20 cellular contexts compared by ENCODE assay signal in genomic region chr1:42320689-42321088, GRCh38. TPM values are rescaled to one million over a fixed set of nuclear protein-coding genes. Genes with fewer than 3 reads are reported as not detected.
DNase-seq lines count a peak whose midpoint lies in the region; ATAC-seq and TF ChIP-seq lines count a peak whose summit lies in the region.
"Had no signal": no experiment of that assay in that cellular context is flagged by ENCODE, and none has a peak within 500 bp of the region (broad histone marks: within the 10 kb centered on the region; RNA-seq: fewer than 3 reads in every experiment).

No MANE protein-coding gene starts in this region.

- H3K27me3 ChIP-seq in DOHH2 (ENCODE audit: control insufficient read depth, low read length), result no peaks in the 10 kb centered on the region
- no peaks in the 10 kb centered on the region for H3K27me3 ChIP-seq in endodermal cell (ENCODE audit: control insufficient read depth, insufficient read depth, low read length, poor library complexity, severe bottlenecking)
- H3K27me3 ChIP-seq in psoas muscle (ENCODE audit: insufficient read depth in 3 of 3, low read length in 2 of 3), result no peaks in the 10 kb centered on the region
- H3K27me3 ChIP-seq: testis had no signal

- peaks cover 96% of the 10 kb centered on the region for H3K79me2 ChIP-seq in DOHH2 (ENCODE audit: control insufficient read depth, low read length)

- H3K9me3 ChIP-seq in DOHH2 (ENCODE audit: control insufficient read depth, insufficient read depth, low read length) (no peaks in the 10 kb centered on the region), endodermal cell (ENCODE audit: control insufficient read depth, low read length) (no peaks in the 10 kb centered on the region), psoas muscle (no peaks in the 10 kb centered on the region)
- H3K9me3 ChIP-seq: prostate gland, testis had no signal

- H3K4me3 ChIP-seq in DOHH2 (ENCODE audit: low read length) (no peak overlapping the region), endodermal cell (ENCODE audit: low read length) (no peak overlapping the region), psoas muscle (peak overlapping the region; percentile 32)
- H3K4me3 ChIP-seq: prostate gland, testis had no signal

- H3K4me3 Mint-ChIP-seq in activated CD4-positive, alpha-beta T cell treated with anti-CD3 and anti-CD28 coated beads for 36 hours, result no peak overlapping the region
- H3K4me3 Mint-ChIP-seq in endodermal cell, result no peak overlapping the region

- POLR2A ChIA-PET in activated CD4-positive, alpha-beta T cell treated with anti-CD3 and anti-CD28 coated beads for 36 hours (lab: Charles Lee), result interaction anchor here (0.5 kb wide), 1 partner anchor 61 kb away, joined by 3 read pairs; no protein-coding TSS in a partner anchor

- peaks cover 12% of the 10 kb centered on the region for H3K36me3 Mint-ChIP-seq in activated CD4-positive, alpha-beta T cell treated with anti-CD3 and anti-CD28 coated beads for 36 hours (ENCODE audit: low read depth)
- peaks cover 7% of the 10 kb centered on the region for H3K36me3 Mint-ChIP-seq in endodermal cell (ENCODE audit: low read depth)

- peaks cover 86% of the 10 kb centered on the region for H3K4me1 Mint-ChIP-seq in activated CD4-positive, alpha-beta T cell treated with anti-CD3 and anti-CD28 coated beads for 36 hours
- H3K4me1 Mint-ChIP-seq in endodermal cell, result peaks cover 18% of the 10 kb centered on the region

- H3K4me2 ChIP-seq in DOHH2 (ENCODE audit: low read length), result peak overlapping the region; percentile 7; the same call in 1 of the 2 replicates

- H3K27ac ChIP-seq in DOHH2 (ENCODE audit: low read depth, low read length) (no peak overlapping the region), endodermal cell (ENCODE audit: low read depth, low read length) (no peak overlapping the region), psoas muscle (peak overlapping the region; percentile 81)
- H3K27ac ChIP-seq: prostate gland had no signal

- WGBS in endodermal cell (ENCODE audit: insufficient coverage in 1 of 2, insufficient read length in 1 of 2), 2 experiments, result 96% methylated on average over 2 of the region's 2 CpGs; no CpG with 5 or more reads in 1 of the 2 experiments
- 50 to 55% (median 51%) methylated on average over 2 of the region's 2 CpGs for WGBS in psoas muscle, 3 donors

- no peak for ATAC-seq in activated CD4-positive, alpha-beta T cell treated with anti-CD3 and anti-CD28 coated beads for 36 hours
- ATAC-seq in psoas muscle (peak in 3 of 4 donors; percentile 62 to 82 (median 74)), HG02571 (IDR thresholded peaks at IDR 0.05; ENCODE audit: unreplicated experiment) (no peak)
- ATAC-seq: esophagus mucosa had no signal

- H3F3A ChIP-seq in DOHH2 (ENCODE audit: control insufficient read depth, insufficient read depth), result no peaks in the 10 kb centered on the region

- TF ChIP-seq CTCF in DOHH2 (IDR thresholded peaks at IDR 0.05; ENCODE audit: low read depth, low read length, poor library complexity, severe bottlenecking) (no peak), endodermal cell (conservative IDR thresholded peaks at IDR 0.05) (no peak), psoas muscle (IDR thresholded peaks at IDR 0.05) (no peak)

- no peak for DNase-seq in activated CD4-positive, alpha-beta T cell treated with anti-CD3 and anti-CD28 coated beads for 36 hours
- no peak for DNase-seq in activated CD4-positive, alpha-beta T cell treated with anti-CD3 and anti-CD28 coated beads, Interleukin-2, amount 50 U/mL, for 4 hours
- DNase-seq in endodermal cell, result no peak
- no peak for DNase-seq in psoas muscle
- no peak for DNase-seq in NCI-H2107 treated with DMSO at 0.1 percent for 48 hours (lab: John Stamatoyannopoulos, UW; ENCODE audit: unreplicated experiment)
- no peak for DNase-seq in GDM1 (lab: John Stamatoyannopoulos, UW)
- DNase-seq: 8988T; activated CD4-positive, CD25-positive, alpha-beta regulatory T cell treated with anti-CD3 and anti-CD28 coated beads, Interleukin-2, amount 50 U/mL, for 72 hours; GOT3; left cardiac atrium; NCI-H446; SHP77; testis had no signal

- CTCF ChIA-PET in activated CD4-positive, alpha-beta T cell treated with anti-CD3 and anti-CD28 coated beads for 36 hours (lab: Charles Lee), result interaction anchor here (1.0 kb wide), 1 partner anchor 9 kb away, joined by 4 read pairs; no protein-coding TSS in a partner anchor

- peaks cover 19% of the 10 kb centered on the region for H3K4me1 ChIP-seq in DOHH2 (ENCODE audit: control insufficient read depth, low read length)
- H3K4me1 ChIP-seq in endodermal cell (ENCODE audit: control insufficient read depth, insufficient read depth, low read length), result no peaks in the 10 kb centered on the region
- peaks cover 93% of the 10 kb centered on the region for H3K4me1 ChIP-seq in psoas muscle

- H3K9ac ChIP-seq in endodermal cell (ENCODE audit: extremely low read depth, low read length, poor library complexity, severe bottlenecking), result no peak overlapping the region

- H3K27me3 Mint-ChIP-seq in activated CD4-positive, alpha-beta T cell treated with anti-CD3 and anti-CD28 coated beads for 36 hours, result no peaks in the 10 kb centered on the region
- no peaks in the 10 kb centered on the region for H3K27me3 Mint-ChIP-seq in endodermal cell (ENCODE audit: insufficient read depth)
- H3K27me3 Mint-ChIP-seq: CD4-positive, CD25-positive, alpha-beta regulatory T cell had no signal

- peak overlapping the region; percentile 78 for H3K27ac Mint-ChIP-seq in activated CD4-positive, alpha-beta T cell treated with anti-CD3 and anti-CD28 coated beads for 36 hours
- H3K27ac Mint-ChIP-seq in endodermal cell, result peak overlapping the region; percentile 24

- peaks cover 20% of the 10 kb centered on the region for H3K36me3 ChIP-seq in DOHH2 (ENCODE audit: control insufficient read depth, low read length)
- peaks cover 21% of the 10 kb centered on the region for H3K36me3 ChIP-seq in endodermal cell (ENCODE audit: control insufficient read depth, insufficient read depth, low read length)
- H3K36me3 ChIP-seq in psoas muscle (ENCODE audit: insufficient read depth in 1 of 2, low read depth in 1 of 2), result no peaks in the 10 kb centered on the region
- H3K36me3 ChIP-seq: prostate gland had no signal

- intact Hi-C loops in activated CD4-positive, alpha-beta T cell treated with anti-CD3 and anti-CD28 coated beads for 36 hours (cut with DNase I, micrococcal nuclease), result no loop called here
- intact Hi-C loops in psoas muscle (cut with DNase I), result no loop called here

- H4K20me1 ChIP-seq in DOHH2 (ENCODE audit: control insufficient read depth, insufficient read depth, low read depth, low read length), result peaks cover 15% of the 10 kb centered on the region; the same call in 1 of the 2 replicates

- no peaks in the 10 kb centered on the region for H3K9me2 ChIP-seq in DOHH2 (replicated peaks; ENCODE audit: control insufficient read depth, low read length)

- H3K9me3 Mint-ChIP-seq in activated CD4-positive, alpha-beta T cell treated with anti-CD3 and anti-CD28 coated beads for 36 hours (ENCODE audit: low read depth), result no peaks in the 10 kb centered on the region
- no peaks in the 10 kb centered on the region for H3K9me3 Mint-ChIP-seq in endodermal cell
- H3K9me3 Mint-ChIP-seq: CD4-positive, CD25-positive, alpha-beta regulatory T cell; T-helper 2 cell treated with Interferon-gamma antibody and Interleukin-4, amounts not matched to agents 5 μg/mL and 100 μg/mL, for 36 hours had no signal

RNA-seq across cellular contexts. Expression of gene FOXJ3, which starts 14.3 kb away (rescaled TPM):
- 10 to 100 TPM; 44.1 to 54.0 TPM for total RNA-seq in activated CD4-positive, alpha-beta T cell treated with anti-CD3 and anti-CD28 coated beads for 36 hours
- 10 to 100 TPM; 67.3 to 79.4 TPM for total RNA-seq in endodermal cell
- polyA plus RNA-seq in endodermal cell (2013, experiment 1 of 2), result 47.6 TPM
- polyA plus RNA-seq in endodermal cell (2013, experiment 2 of 2), result 45.6 TPM
- 10 to 100 TPM; 47.9 to 53.1 (median 49.1) TPM for total RNA-seq in psoas muscle
- polyA plus RNA-seq in psoas muscle, result 10 to 100 TPM; 15.1 to 40.5 (median 22.0) TPM

RNA-seq across cellular contexts. Expression of gene RIMKLA, which starts 59.9 kb away (rescaled TPM):
- 1 to 10 TPM; 6.7 to 8.9 TPM for total RNA-seq in activated CD4-positive, alpha-beta T cell treated with anti-CD3 and anti-CD28 coated beads for 36 hours
- total RNA-seq in endodermal cell (1 to 10 TPM in 1 of 2 donors, under 1 TPM in 1; 0.73 to 1.9 TPM), psoas muscle (1 to 10 TPM; 1.0 to 1.2 (median 1.1) TPM)
- polyA plus RNA-seq in endodermal cell (2013, experiment 1 of 2), result 0.68 TPM
- polyA plus RNA-seq in endodermal cell (2013, experiment 2 of 2), result 0.62 TPM
- under 1 TPM; 0.12 to 0.70 (median 0.30) TPM for polyA plus RNA-seq in psoas muscle
- total RNA-seq: CD4-positive, CD25-positive, alpha-beta regulatory T cell; LHCN-M2 had no signal

Comparison
In these comparisons a context has a peak if more than half of its experiments do, and no peak if none do; other contexts are left out.
1. ATAC-seq: peak in psoas muscle (3 of 4); none in activated CD4-positive, alpha-beta T cell treated with anti-CD3 and anti-CD28 coated beads for 36 hours (single experiment) and HG02571 (single experiment).